Comparison of ENCODE assay signal across 8 cellular contexts in genomic region chr17:59669944-59670343, GRCh38. TPM values are rescaled to one million over a fixed set of nuclear protein-coding genes. Genes with fewer than 3 reads are reported as not detected.
DNase-seq lines count a peak whose midpoint lies in the region; ATAC-seq, FAIRE-seq and TF ChIP-seq lines count a peak whose summit lies in the region.
"Had no signal": no experiment of that assay in that cellular context is flagged by ENCODE, and none has a peak within 500 bp of the region (broad histone marks: within the 10 kb centered on the region; RNA-seq: fewer than 3 reads in every experiment).

No MANE protein-coding gene starts in this region.

- DNase-seq in CD14-positive monocyte (ENCODE audit: low spot score) (no peak), GM12892 (ENCODE audit: insufficient read length) (no peak), HPDE6-E6E7 (ENCODE audit: extremely low spot score) (no peak), NCI-H2081 treated with DMSO at 0.1 percent for 48 hours (lab: John Stamatoyannopoulos, UW) (no peak)
- DNase-seq in activated naive CD4-positive, alpha-beta T cell treated with anti-CD3 and anti-CD28 coated beads, Interleukin-2, amount 50 U/mL, for 72 hours (ENCODE audit: low spot score in 2 of 2): no peak
- DNase-seq in natural killer cell treated with Interleukin-12 subunit alpha and Interleukin-12 subunit beta and Interleukin-15 and Interleukin-18, amount 100 ng/mL, for 72 hours (ENCODE audit: low spot score): no peak
- DNase-seq: stimulated activated CD4-positive, alpha-beta T cell treated with anti-CD3 and anti-CD28 coated beads, Interleukin-4, amount 100 ng/mL, for 4 hours had no signal

- intact Hi-C loops in CD14-positive monocyte (cut with micrococcal nuclease): loop anchor here in 1 of 2 donors (5.0 kb wide), 1 partner anchor 53 kb away; the partner anchor contains the start of gene CLTC

- TF ChIP-seq CTCF in CD14-positive monocyte (IDR thresholded peaks at IDR 0.05): no peak

- H3K36me3 Mint-ChIP-seq in CD14-positive monocyte: peaks cover 55 to 65% of the 10 kb centered on the region in 2 donors
- peaks cover 0 to 11% of the 10 kb centered on the region in 2 donors for H3K36me3 Mint-ChIP-seq in activated naive CD4-positive, alpha-beta T cell treated with anti-CD3 and anti-CD28 coated beads, Interleukin-2, amount 50 U/mL, for 72 hours
- peaks cover 16% of the 10 kb centered on the region for H3K36me3 Mint-ChIP-seq in natural killer cell treated with Interleukin-12 subunit alpha and Interleukin-12 subunit beta and Interleukin-15 and Interleukin-18, amount 100 ng/mL, for 72 hours

- H3K4me3 Mint-ChIP-seq in CD14-positive monocyte: no peak overlapping the region
- no peak overlapping the region for H3K4me3 Mint-ChIP-seq in natural killer cell treated with Interleukin-12 subunit alpha and Interleukin-12 subunit beta and Interleukin-15 and Interleukin-18, amount 100 ng/mL, for 72 hours

- peak overlapping the region in 6 of 7 donors; percentile 21 to 80 (median 77) for H3K27ac Mint-ChIP-seq in CD14-positive monocyte
- H3K27ac Mint-ChIP-seq in activated naive CD4-positive, alpha-beta T cell treated with anti-CD3 and anti-CD28 coated beads, Interleukin-2, amount 50 U/mL, for 72 hours: peak overlapping the region; percentile 27 to 70
- H3K27ac Mint-ChIP-seq in natural killer cell treated with Interleukin-12 subunit alpha and Interleukin-12 subunit beta and Interleukin-15 and Interleukin-18, amount 100 ng/mL, for 72 hours: peak overlapping the region; percentile 39 to 55

- peak in 1 of 2 donors; percentile 50 for ATAC-seq in activated naive CD4-positive, alpha-beta T cell treated with anti-CD3 and anti-CD28 coated beads, Interleukin-2, amount 50 U/mL, for 72 hours
- no peak for ATAC-seq in natural killer cell treated with Interleukin-12 subunit alpha and Interleukin-12 subunit beta and Interleukin-15 and Interleukin-18, amount 100 ng/mL, for 72 hours
- ATAC-seq in HG02840 (IDR thresholded peaks at IDR 0.05; ENCODE audit: low FRiP score, unreplicated experiment): no peak

- no peak for TF ChIP-seq POLR2A in GM12892 (IDR thresholded peaks at IDR 0.05; ENCODE audit: low read depth, low read length)

- no peaks in the 10 kb centered on the region for H3K9me3 Mint-ChIP-seq in CD14-positive monocyte
- H3K9me3 Mint-ChIP-seq in activated naive CD4-positive, alpha-beta T cell treated with anti-CD3 and anti-CD28 coated beads, Interleukin-2, amount 50 U/mL, for 72 hours: no peaks in the 10 kb centered on the region
- no peaks in the 10 kb centered on the region for H3K9me3 Mint-ChIP-seq in natural killer cell treated with Interleukin-12 subunit alpha and Interleukin-12 subunit beta and Interleukin-15 and Interleukin-18, amount 100 ng/mL, for 72 hours

- no peaks in the 10 kb centered on the region for H3K27me3 Mint-ChIP-seq in CD14-positive monocyte (ENCODE audit: low read depth in 3 of 3)
- H3K27me3 Mint-ChIP-seq in natural killer cell treated with Interleukin-12 subunit alpha and Interleukin-12 subunit beta and Interleukin-15 and Interleukin-18, amount 100 ng/mL, for 72 hours: no peaks in the 10 kb centered on the region

- peak; percentile 36 for FAIRE-seq in GM12892 (lab: Jason Lieb, UNC)

- H3K4me1 Mint-ChIP-seq in CD14-positive monocyte: peaks cover 40% of the 10 kb centered on the region
- peaks cover 2 to 15% of the 10 kb centered on the region in 2 donors for H3K4me1 Mint-ChIP-seq in natural killer cell treated with Interleukin-12 subunit alpha and Interleukin-12 subunit beta and Interleukin-15 and Interleukin-18, amount 100 ng/mL, for 72 hours (ENCODE audit: low read depth in 2 of 2)

RNA-seq across cellular contexts. Expression of gene PTRH2, which starts 37.3 kb away (rescaled TPM):
- polyA plus RNA-seq in CD14-positive monocyte: 10 to 100 TPM; 26.0 to 27.0 TPM
- 43.2 TPM for polyA plus RNA-seq in GM12892 (2012; ENCODE audit: missing spikeins)
- 10 to 100 TPM; 18.9 to 42.8 TPM for total RNA-seq in activated naive CD4-positive, alpha-beta T cell treated with anti-CD3 and anti-CD28 coated beads, Interleukin-2, amount 50 U/mL, for 72 hours
- total RNA-seq in natural killer cell treated with Interleukin-12 subunit alpha and Interleukin-12 subunit beta and Interleukin-15 and Interleukin-18, amount 100 ng/mL, for 72 hours: 10 to 100 TPM; 25.8 to 48.8 TPM

RNA-seq across cellular contexts. Expression of gene VMP1, which starts 37.5 kb away (rescaled TPM):
- 100 to 1,000 TPM; 386 to 511 TPM for polyA plus RNA-seq in CD14-positive monocyte
- polyA plus RNA-seq in GM12892 (2012; ENCODE audit: missing spikeins): 93.2 TPM
- total RNA-seq in activated naive CD4-positive, alpha-beta T cell treated with anti-CD3 and anti-CD28 coated beads, Interleukin-2, amount 50 U/mL, for 72 hours: 100 to 1,000 TPM; 344 to 725 TPM
- 100 to 1,000 TPM; 225 to 292 TPM for total RNA-seq in natural killer cell treated with Interleukin-12 subunit alpha and Interleukin-12 subunit beta and Interleukin-15 and Interleukin-18, amount 100 ng/mL, for 72 hours

RNA-seq across cellular contexts. Expression of gene CLTC, which starts 50.2 kb away (rescaled TPM):
- polyA plus RNA-seq in CD14-positive monocyte: 100 to 1,000 TPM in 1 of 2 donors, 10 to 100 TPM in 1; 63.3 to 102 TPM
- polyA plus RNA-seq in GM12892 (2012; ENCODE audit: missing spikeins): 78.8 TPM
- 100 to 1,000 TPM; 156 to 184 TPM for total RNA-seq in activated naive CD4-positive, alpha-beta T cell treated with anti-CD3 and anti-CD28 coated beads, Interleukin-2, amount 50 U/mL, for 72 hours
- total RNA-seq in natural killer cell treated with Interleukin-12 subunit alpha and Interleukin-12 subunit beta and Interleukin-15 and Interleukin-18, amount 100 ng/mL, for 72 hours: 100 to 1,000 TPM; 175 to 211 TPM
